ENCODE assay signal across 19 cellular contexts in the genomic region with DNA sequence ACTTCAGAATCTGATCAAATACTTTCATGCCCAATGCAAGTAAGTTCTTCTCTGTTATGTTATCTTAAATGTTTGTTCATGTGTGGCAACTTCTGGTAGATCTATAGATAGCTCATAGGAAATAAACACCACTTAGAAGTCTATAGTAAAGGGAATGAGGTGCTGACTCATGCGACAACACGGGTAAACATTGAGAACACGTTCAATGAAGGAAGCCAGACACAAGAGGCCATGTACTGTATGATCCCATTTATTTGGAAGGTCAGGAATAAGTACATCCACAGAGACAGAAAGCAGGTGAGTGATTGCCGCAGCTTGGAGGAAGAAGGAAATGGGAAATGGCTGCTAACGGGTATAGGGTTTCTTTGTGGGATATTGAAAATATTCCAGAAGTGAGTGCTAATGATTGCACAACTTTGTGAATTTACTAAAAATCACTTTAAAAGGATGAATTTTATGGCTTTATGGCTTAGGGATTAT.
DNase-seq lines count a peak whose midpoint lies in the region; ATAC-seq and TF ChIP-seq lines count a peak whose summit lies in the region.
"Had no signal": no experiment of that assay in that cellular context is flagged by ENCODE, and none has a peak within 500 bp of the region (broad histone marks: within the 10 kb centered on the region; RNA-seq: fewer than 3 reads in every experiment).

No MANE protein-coding gene starts in this region.

- intact Hi-C loops in left ventricle myocardium inferior (cut with micrococcal nuclease) (loop anchor here (10.0 kb wide), 1 partner anchor 63 kb away; no protein-coding TSS in a partner anchor), cardiac septum (cut with DNase I) (no loop called here), PC-3 (cut with micrococcal nuclease) (no loop called here)

- no peaks in the 10 kb centered on the region for H3F3A ChIP-seq in PC-3 (ENCODE audit: low read length, unreplicated experiment)

- H3K27ac ChIP-seq in left ventricle myocardium inferior (replicated peaks) (peak overlapping the region; percentile 13), PC-3 (ENCODE audit: low read length) (no peak overlapping the region; the same call in 1 of the 2 replicates)
- H3K27ac ChIP-seq: gastroesophageal sphincter had no signal

- POLR2A ChIA-PET in PC-3 (lab: Charles Lee; ENCODE audit: unreplicated experiment) = no interaction called here

- no TSS peak for BruUV-seq in PC-3 (replicated peaks; lab: Mats Ljungman, UMichigan)

- ATAC-seq in PC-3 (peak; percentile 79), HG02870 (IDR thresholded peaks at IDR 0.05; ENCODE audit: unreplicated experiment) (no peak), GM21619 (IDR thresholded peaks at IDR 0.05; ENCODE audit: unreplicated experiment) (no peak)
- ATAC-seq: gastroesophageal sphincter; stimulated activated naive B cell treated with anti-CD40 and anti-IgM and Interleukin-4, amounts not matched to agents 10 μg/mL and 1 μg/mL and 100 μg/mL, for 72 hours; T-helper 17 cell had no signal

- H3K9me3 ChIP-seq in left ventricle myocardium inferior (replicated peaks) (no peaks in the 10 kb centered on the region), PC-3 (ENCODE audit: low read length) (no peaks in the 10 kb centered on the region), MG63 (no peaks in the 10 kb centered on the region)
- H3K9me3 ChIP-seq: gastroesophageal sphincter had no signal

- H3K9ac ChIP-seq in PC-3 (ENCODE audit: low read length) = no peak overlapping the region

- H3K4me3 ChIP-seq in left ventricle myocardium inferior (no peak overlapping the region), PC-3 (ENCODE audit: low read length) (no peak overlapping the region), MG63 (no peak overlapping the region)
- H3K4me3 ChIP-seq: gastroesophageal sphincter had no signal

- H3K4me2 ChIP-seq in PC-3 (ENCODE audit: low read length) = no peak overlapping the region

- H3K27me3 ChIP-seq in left ventricle myocardium inferior (ENCODE audit: low read depth) (no peaks in the 10 kb centered on the region), PC-3 (ENCODE audit: low read length) (no peaks in the 10 kb centered on the region), MG63 (no peaks in the 10 kb centered on the region)
- H3K27me3 ChIP-seq: gastroesophageal sphincter had no signal

- H3K9me2 ChIP-seq in PC-3 (replicated peaks; ENCODE audit: low read length) = no peaks in the 10 kb centered on the region

- TF ChIP-seq CTCF in left ventricle myocardium inferior (IDR thresholded peaks at IDR 0.05; ENCODE audit: borderline replicate concordance) (no peak), PC-3 (conservative IDR thresholded peaks at IDR 0.05; ENCODE audit: low read depth, low read length) (no peak)

- H2AFZ ChIP-seq in PC-3 (ENCODE audit: low read length) = no peak overlapping the region

- H4K20me1 ChIP-seq in PC-3 (ENCODE audit: low read length) = no peaks in the 10 kb centered on the region

- no peaks in the 10 kb centered on the region for H3K79me2 ChIP-seq in PC-3 (ENCODE audit: low read length)

- no peak for DNase-seq in left ventricle myocardium inferior
- no peak for DNase-seq in cardiac septum (ENCODE audit: low spot score)
- DNase-seq in PC-3 = peak; percentile 42
- DNase-seq in glomerular endothelial cell (ENCODE audit: extremely low read depth, low read depth, low spot score) = peak; percentile 55
- no peak for DNase-seq in stimulated activated CD8-positive, alpha-beta memory T cell treated with anti-CD3 and anti-CD28 coated beads, Interleukin-4, amount 100 ng/mL, for 48 hours
- DNase-seq in MG63 = no peak
- DNase-seq: activated CD4-positive, CD25-positive, alpha-beta regulatory T cell treated with anti-CD3 and anti-CD28 coated beads, Interleukin-2, amount 50 U/mL, for 72 hours; activated effector memory CD4-positive, alpha-beta T cell treated with anti-CD3 and anti-CD28 coated beads, Interleukin-2, amount 50 U/mL, for 16 hours; anterior cingulate cortex; CD4-positive, alpha-beta T cell; natural killer cell; Right ventricle myocardium superior; stimulated activated CD4-positive, alpha-beta T cell treated with anti-CD3 and anti-CD28 coated beads, Interleukin-12 subunit alpha, Interleukin-12 subunit beta, amount 100 ng/mL, for 4 hours; stimulated activated naive B cell treated with anti-CD40 and anti-IgM and Interleukin-4, amounts not matched to agents 10 μg/mL and 1 μg/mL and 100 μg/mL, for 72 hours; T-helper 17 cell; trophoblast cell had no signal

- H3K36me3 ChIP-seq in left ventricle myocardium inferior = peaks cover 17% of the 10 kb centered on the region
- H3K36me3 ChIP-seq in PC-3 (ENCODE audit: low read depth, low read length) = peaks cover 46% of the 10 kb centered on the region; the same call in 1 of the 2 replicates
- H3K36me3 ChIP-seq in MG63 = peaks cover 66% of the 10 kb centered on the region

- CTCF ChIA-PET in PC-3 (lab: Charles Lee) = no interaction called here

- peaks cover 53% of the 10 kb centered on the region for H3K4me1 ChIP-seq in left ventricle myocardium inferior
- peaks cover 14% of the 10 kb centered on the region for H3K4me1 ChIP-seq in PC-3 (ENCODE audit: insufficient read depth, low read length)

Comparison
In these comparisons a context has a peak if more than half of its experiments do, and no peak if none do; other contexts are left out.
1. DNase-seq: peak in PC-3 (single experiment) and glomerular endothelial cell (single experiment); none in left ventricle myocardium inferior (single experiment), cardiac septum (single experiment), stimulated activated CD8-positive, alpha-beta memory T cell treated with anti-CD3 and anti-CD28 coated beads, Interleukin-4, amount 100 ng/mL, for 48 hours (single experiment) and MG63 (single experiment).